22 cellular contexts compared by ENCODE assay signal in genomic region chr16:80985611-80986010, GRCh38. TPM values are rescaled to one million over a fixed set of nuclear protein-coding genes. Genes with fewer than 3 reads are reported as not detected.
A peak's percentile ranks its signal among the peaks of the same experiment; 100 is the strongest.
DNase-seq lines count a peak whose midpoint lies in the region; ATAC-seq, FAIRE-seq and TF ChIP-seq lines count a peak whose summit lies in the region.
"Had no signal": no experiment of that assay in that cellular context is flagged by ENCODE, and none has a peak within 500 bp of the region (broad histone marks: within the 10 kb centered on the region; RNA-seq: fewer than 3 reads in every experiment).

No MANE protein-coding gene starts in this region.

- H3K27me3 ChIP-seq in BLaER1, result no peaks in the 10 kb centered on the region
- H3K27me3 ChIP-seq: Peyer's patch had no signal

- DNase-seq in GM12892 (ENCODE audit: insufficient read length) (no peak), dermis blood vessel endothelial cell (peak; percentile 48), mesothelial cell of epicardium (ENCODE audit: low spot score in 2 of 2, unreplicated experiment in 2 of 2) (no peak), mucosa of gallbladder (ENCODE audit: low spot score) (no peak), HFFc6 (no peak)
- DNase-seq: ACHN; AML-193; CD4-positive, alpha-beta memory T cell; DMS79 treated with DMSO at 0.1 percent for 48 hours; GOT3; IMR-90; Karpas-422; MM.1S; NCI-H1092 treated with DMSO at 0.1 percent for 48 hours; NCI-H2081 treated with DMSO at 0.1 percent for 48 hours; NCI-H524; Peyer's patch had no signal

- H3K27ac ChIP-seq in BLaER1, result no peak overlapping the region
- H3K27ac ChIP-seq: Peyer's patch had no signal

- H3K4me3 ChIP-seq in BLaER1, result no peak overlapping the region
- H3K4me3 ChIP-seq: Peyer's patch had no signal

- peak; percentile 38 for FAIRE-seq in GM12892 (lab: Jason Lieb, UNC)
- FAIRE-seq: D721Med had no signal

- H3K36me3 Mint-ChIP-seq in mesothelial cell of epicardium (peaks cover 3% of the 10 kb centered on the region), HFFc6 (ENCODE audit: low read depth) (peaks cover 8% of the 10 kb centered on the region)

- H3K27me3 Mint-ChIP-seq in mesothelial cell of epicardium (ENCODE audit: low read depth) (no peaks in the 10 kb centered on the region), HFFc6 (ENCODE audit: insufficient read depth) (no peaks in the 10 kb centered on the region)
- H3K27me3 Mint-ChIP-seq: CD4-positive, alpha-beta memory T cell had no signal

- ATAC-seq in GM19463 (IDR thresholded peaks at IDR 0.05; ENCODE audit: unreplicated experiment) (no peak), GM21515 (IDR thresholded peaks at IDR 0.05; ENCODE audit: unreplicated experiment) (no peak)
- ATAC-seq: Right ventricle myocardium inferior had no signal

- H3K9me3 ChIP-seq in BLaER1, result no peaks in the 10 kb centered on the region
- H3K9me3 ChIP-seq: Peyer's patch had no signal

- H3K4me1 Mint-ChIP-seq in mesothelial cell of epicardium, result peaks cover 14% of the 10 kb centered on the region
- peaks cover 38% of the 10 kb centered on the region for H3K4me1 Mint-ChIP-seq in HFFc6 (ENCODE audit: low read depth)

- H3K27ac Mint-ChIP-seq in mesothelial cell of epicardium, result peak overlapping the region; percentile 1
- H3K27ac Mint-ChIP-seq in HFFc6, result no peak overlapping the region

- peak overlapping the region; percentile 5; the same call in 1 of the 2 replicates for H3K4me2 ChIP-seq in BLaER1

- TF ChIP-seq POLR2A in GM12892 (IDR thresholded peaks at IDR 0.05; ENCODE audit: low read depth, low read length), result no peak

- H3K9me3 Mint-ChIP-seq in mesothelial cell of epicardium (no peaks in the 10 kb centered on the region), HFFc6 (no peaks in the 10 kb centered on the region)
- H3K9me3 Mint-ChIP-seq: CD4-positive, alpha-beta memory T cell had no signal

- TF ChIP-seq CTCF in mesothelial cell of epicardium (IDR thresholded peaks at IDR 0.05; ENCODE audit: unreplicated experiment) (no peak), HFFc6 (IDR thresholded peaks at IDR 0.05) (no peak)

- peaks cover 10% of the 10 kb centered on the region for H3K36me3 ChIP-seq in BLaER1
- H3K36me3 ChIP-seq: Peyer's patch had no signal

- no peak overlapping the region for H3K9ac ChIP-seq in BLaER1

- H3K4me1 ChIP-seq in BLaER1, result peaks cover 15% of the 10 kb centered on the region; the same call in 1 of the 2 replicates

- H3K4me3 Mint-ChIP-seq in mesothelial cell of epicardium, result no peak overlapping the region
- no peak overlapping the region for H3K4me3 Mint-ChIP-seq in HFFc6
- H3K4me3 Mint-ChIP-seq: CD4-positive, alpha-beta memory T cell had no signal

- peaks cover 20% of the 10 kb centered on the region; the same call in 1 of the 2 replicates for H4K20me1 ChIP-seq in BLaER1

RNA-seq across cellular contexts. Expression of gene CMC2, which starts 21.1 kb away (rescaled TPM):
- 93.2 TPM for polyA plus RNA-seq in GM12892 (2012; ENCODE audit: missing spikeins)
- total RNA-seq in dermis blood vessel endothelial cell (35.7 and 47.4 TPM in 2 replicates), mesothelial cell of epicardium (33.2 to 35.1 TPM (median 34.0 TPM) in 3 replicates), mucosa of gallbladder (60.7 TPM)
- total RNA-seq in HFFc6 (2021; fragmentation: NEBNext Ultra II Directional; extraction: Animal tissue kit (Norgen Biotek cat#: 25700)), result 10 to 100 TPM; 64.7 to 82.7 (median 74.8) TPM

RNA-seq across cellular contexts. Expression of gene CENPN, which starts 21.4 kb away (rescaled TPM):
- 53.9 TPM for polyA plus RNA-seq in GM12892 (2012; ENCODE audit: missing spikeins)
- total RNA-seq in dermis blood vessel endothelial cell (57.2 and 101 TPM in 2 replicates), mesothelial cell of epicardium (13.1 to 16.4 TPM (median 14.6 TPM) in 3 replicates), mucosa of gallbladder (9.3 TPM)
- total RNA-seq in HFFc6 (2021; fragmentation: NEBNext Ultra II Directional; extraction: Animal tissue kit (Norgen Biotek cat#: 25700)), result 10 to 100 TPM; 32.3 to 52.3 (median 50.8) TPM

RNA-seq across cellular contexts. Expression of gene ATMIN, which starts 50.0 kb away (rescaled TPM):
- 18.7 TPM for polyA plus RNA-seq in GM12892 (2012; ENCODE audit: missing spikeins)
- total RNA-seq in dermis blood vessel endothelial cell (40.0 and 43.9 TPM in 2 replicates), mesothelial cell of epicardium (43.1 to 45.6 TPM (median 43.2 TPM) in 3 replicates), mucosa of gallbladder (28.9 TPM)
- total RNA-seq in HFFc6 (2021; fragmentation: NEBNext Ultra II Directional; extraction: Animal tissue kit (Norgen Biotek cat#: 25700)), result 10 to 100 TPM; 24.3 to 35.6 (median 29.7) TPM
